ENCODE assay signal across 30 cellular contexts in genomic region chr6:108321253-108321740, GRCh38. TPM values are rescaled to one million over a fixed set of nuclear protein-coding genes. Genes with fewer than 3 reads are reported as not detected.
DNase-seq lines count a peak whose midpoint lies in the region; ATAC-seq, FAIRE-seq and TF ChIP-seq lines count a peak whose summit lies in the region.
"Had no signal": no experiment of that assay in that cellular context is flagged by ENCODE, and none has a peak within 500 bp of the region (broad histone marks: within the 10 kb centered on the region; RNA-seq: fewer than 3 reads in every experiment).

No MANE protein-coding gene starts in this region.

- DNase-seq in M059J (ENCODE audit: low read depth), result peak; percentile 18
- peak; percentile 6 for DNase-seq in adipocyte (ENCODE audit: low read depth)
- DNase-seq in fibroblast of pulmonary artery (ENCODE audit: low read depth), result peak; percentile 14
- DNase-seq in small intestine, result peak; percentile 56
- DNase-seq in DMS114 treated with DMSO at 0.1 percent for 48 hours (lab: John Stamatoyannopoulos, UW; ENCODE audit: unreplicated experiment), result no peak
- DNase-seq in Right ventricle myocardium superior, result no peak
- DNase-seq in BE2C, result no peak
- DNase-seq: AML-193; C1 segment of cervical spinal cord; Caco-2; CD8-positive, alpha-beta T cell; DMS 273 treated with DMSO at 0.1 percent for 48 hours; DMS79 treated with DMSO at 0.1 percent for 48 hours; GOT3; HFFc6; KBM-7; NCI-H1048; NCI-H1417; NCI-H1694; NCI-H2081; NCI-H2227 treated with DMSO at 0.1 percent for 48 hours; NCI-H510A; NCI-H69; SJCRH30 had no signal

- intact Hi-C loops in Right ventricle myocardium superior (cut with DNase I), result no loop called here

- H3K36me3 ChIP-seq in adipocyte (ENCODE audit: control insufficient read depth, insufficient read depth, low read length, severe bottlenecking) (peaks cover 17% of the 10 kb centered on the region), small intestine (ENCODE audit: control insufficient read depth in 2 of 2, insufficient read depth in 2 of 2, low read length in 2 of 2) (peaks cover 0 to 2% of the 10 kb centered on the region in 2 donors), BE2C (no peaks in the 10 kb centered on the region)
- H3K36me3 ChIP-seq: SJCRH30 had no signal

- peaks cover 8% of the 10 kb centered on the region for H3K4me1 ChIP-seq in adipocyte (ENCODE audit: control insufficient read depth, insufficient read depth, low read length)
- peaks cover 0 to 6% of the 10 kb centered on the region in 2 donors for H3K4me1 ChIP-seq in small intestine (ENCODE audit: control insufficient read depth in 2 of 2, insufficient read depth in 1 of 2, low read depth in 1 of 2, low read length in 1 of 2)
- no peaks in the 10 kb centered on the region for H3K4me1 ChIP-seq in BE2C
- H3K4me1 ChIP-seq: A549, Caco-2, SJCRH30 had no signal

- no peak overlapping the region for H3K9ac ChIP-seq in adipocyte (ENCODE audit: low read length)

- no peak overlapping the region for H3K4me3 ChIP-seq in adipocyte (ENCODE audit: low read length)
- H3K4me3 ChIP-seq in fibroblast of pulmonary artery (replicated peaks; ENCODE audit: low read depth, low read length), result no peak overlapping the region
- no peak overlapping the region for H3K4me3 ChIP-seq in small intestine (ENCODE audit: low read depth in 1 of 2, low read length in 2 of 2)
- H3K4me3 ChIP-seq in BE2C (ENCODE audit: low read depth, low read length), result no peak overlapping the region
- H3K4me3 ChIP-seq: A549, HAP-1, SJCRH30 had no signal

- H3K9me3 ChIP-seq in adipocyte (ENCODE audit: control insufficient read depth, low read length), result no peaks in the 10 kb centered on the region
- H3K9me3 ChIP-seq in small intestine (ENCODE audit: control insufficient read depth, low read depth), result no peaks in the 10 kb centered on the region
- no peaks in the 10 kb centered on the region for H3K9me3 ChIP-seq in BE2C
- H3K9me3 ChIP-seq: A549, Caco-2, HAP-1, SJCRH30 had no signal

- no peaks in the 10 kb centered on the region for H3K27me3 ChIP-seq in adipocyte (replicated peaks; ENCODE audit: control insufficient read depth, insufficient read depth, low read length)
- H3K27me3 ChIP-seq in small intestine (ENCODE audit: control insufficient read depth in 2 of 2, insufficient read depth in 2 of 2, low read length in 2 of 2), result no peaks in the 10 kb centered on the region
- no peaks in the 10 kb centered on the region for H3K27me3 ChIP-seq in BE2C
- H3K27me3 ChIP-seq: SJCRH30 had no signal

- TF ChIP-seq CTCF in fibroblast of pulmonary artery (IDR thresholded peaks at IDR 0.05; ENCODE audit: low read length, missing control alignments) (no peak), BE2C (IDR thresholded peaks at IDR 0.05; ENCODE audit: low read depth, low read length) (no peak)

- H3K27ac ChIP-seq in small intestine (ENCODE audit: low read depth in 1 of 2, low read length in 1 of 2), result no peak overlapping the region
- H3K27ac ChIP-seq: A549, SJCRH30 had no signal

- WGBS in small intestine, 3 donors, result 51 to 82% (median 69%) methylated on average over 3 of the region's 3 CpGs

- no peak for ATAC-seq in Right ventricle myocardium superior (ENCODE audit: poor library complexity)
- ATAC-seq: A549; CD8-positive, alpha-beta T cell; SK-N-SH treated with all-trans-retinoic acid at 6 μM for 48 hours had no signal

- FAIRE-seq in small intestine (lab: Jason Lieb, UNC), result no peak
- FAIRE-seq: A549, GM12892, HTR-8/SVneo, RCC 7860 had no signal

RNA-seq across cellular contexts. Expression of gene AFG1L, which starts 26.4 kb away (rescaled TPM):
- total RNA-seq in M059J (2014; rRNA removed; shearing (Covaris generic)), result 8.9 and 12.4 TPM in 2 replicates
- 1 to 10 TPM; 2.2 to 4.9 (median 2.2) TPM for polyA plus RNA-seq in small intestine
- total RNA-seq in Right ventricle myocardium superior, result 12.6 TPM
- 3.0 TPM for polyA plus RNA-seq in BE2C (2012; ENCODE audit: insufficient read depth, insufficient read length, low read depth)

Comparison
In these comparisons a context has a peak if more than half of its experiments do, and no peak if none do; other contexts are left out.
1. DNase-seq: peak in M059J (single experiment), adipocyte (single experiment), fibroblast of pulmonary artery (single experiment) and small intestine (single experiment); none in DMS114 treated with DMSO at 0.1 percent for 48 hours (single experiment), Right ventricle myocardium superior (single experiment) and BE2C (single experiment).